31 cellular contexts compared by ENCODE assay signal in the genomic region with DNA sequence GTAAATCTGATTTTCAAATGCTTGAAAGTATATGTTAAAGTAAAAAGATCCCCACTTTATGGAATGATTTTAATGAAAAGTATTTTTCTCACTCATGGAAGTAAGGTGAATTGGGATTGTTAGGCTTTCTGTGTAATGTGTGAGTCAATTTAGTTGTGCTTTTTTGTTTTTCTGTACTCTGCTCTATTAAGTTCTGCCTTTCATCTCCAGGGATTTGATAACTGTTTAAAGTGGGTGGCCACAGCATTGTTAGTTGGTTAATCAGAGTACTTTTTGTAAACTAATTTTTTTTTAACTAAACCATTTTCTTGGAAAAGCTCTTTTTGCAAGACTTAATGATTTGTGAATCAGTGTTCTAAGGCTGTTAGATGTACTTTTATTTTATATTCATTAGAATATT.
DNase-seq lines count a peak whose midpoint lies in the region; ATAC-seq and TF ChIP-seq lines count a peak whose summit lies in the region.
"Had no signal": no experiment of that assay in that cellular context is flagged by ENCODE, and none has a peak within 500 bp of the region (broad histone marks: within the 10 kb centered on the region; RNA-seq: fewer than 3 reads in every experiment).

No MANE protein-coding gene starts in this region.

- H3K18ac ChIP-seq in neuronal stem cell (ENCODE audit: low read length), result no peak overlapping the region

- H3K4ac ChIP-seq in neuronal stem cell (ENCODE audit: low read length), result no peak overlapping the region

- no peak for ATAC-seq in activated T-cell treated with anti-CD3 and anti-CD28 coated beads, Interleukin-2, amount 50 U/mL, for 72 hours (replicated peaks in 1 of 2)
- ATAC-seq: activated CD8-positive, alpha-beta memory T cell treated with anti-CD3 and anti-CD28 coated beads, Interleukin-2, amount 10 ng/mL, durations not matched to agents 7 days and 5 days; gastroesophageal sphincter; mucosa of descending colon had no signal

- H3K27me3 Mint-ChIP-seq in activated T-cell treated with anti-CD3 and anti-CD28 coated beads, Interleukin-2, amount 50 U/mL, for 72 hours (ENCODE audit: low read depth), result no peaks in the 10 kb centered on the region
- no peaks in the 10 kb centered on the region for H3K27me3 Mint-ChIP-seq in endothelial cell (ENCODE audit: unreplicated experiment)
- H3K27me3 Mint-ChIP-seq: activated CD4-positive, alpha-beta T cell treated with anti-CD3 and anti-CD28 coated beads, Interleukin-2, amount 10 ng/mL, durations not matched to agents 7 days and 5 days; activated CD8-positive, alpha-beta memory T cell treated with anti-CD3 and anti-CD28 coated beads, Interleukin-2, amount 10 ng/mL, durations not matched to agents 7 days and 5 days; activated naive CD4-positive, alpha-beta T cell treated with anti-CD3 and anti-CD28 coated beads, Interleukin-2, amount 10 ng/mL, durations not matched to agents 7 days and 5 days had no signal

- no peaks in the 10 kb centered on the region for H3K27me3 ChIP-seq in neuronal stem cell (ENCODE audit: control insufficient read depth in 3 of 3, insufficient read depth in 3 of 3, low read depth in 1 of 3, low read length in 3 of 3)
- H3K27me3 ChIP-seq: dorsolateral prefrontal cortex, gastroesophageal sphincter, upper lobe of left lung had no signal

- H2BK5ac ChIP-seq in neuronal stem cell (ENCODE audit: low read length), result no peak overlapping the region

- no peak for TF ChIP-seq CTCF in endothelial cell (IDR thresholded peaks at IDR 0.05; ENCODE audit: unreplicated experiment)

- no peak overlapping the region for H3K23ac ChIP-seq in neuronal stem cell (ENCODE audit: low read depth, low read length, poor library complexity)

- H4K91ac ChIP-seq in neuronal stem cell (ENCODE audit: low read depth, low read length, poor library complexity), result no peak overlapping the region

- no peak overlapping the region for H3K27ac ChIP-seq in neuronal stem cell (replicated peaks; ENCODE audit: low read length)
- H3K27ac ChIP-seq: gastroesophageal sphincter, prostate gland, RWPE1, SK-N-MC, skin epidermis, upper lobe of left lung, VCaP had no signal

- H4K8ac ChIP-seq in neuronal stem cell (ENCODE audit: low read depth, low read length), result no peak overlapping the region

- no peaks in the 10 kb centered on the region for H3K9me3 Mint-ChIP-seq in activated T-cell treated with anti-CD3 and anti-CD28 coated beads, Interleukin-2, amount 50 U/mL, for 72 hours
- H3K9me3 Mint-ChIP-seq in endothelial cell (ENCODE audit: unreplicated experiment), result no peaks in the 10 kb centered on the region
- H3K9me3 Mint-ChIP-seq: activated CD4-positive, alpha-beta T cell treated with anti-CD3 and anti-CD28 coated beads, Interleukin-2, amount 10 ng/mL, durations not matched to agents 7 days and 5 days; activated naive CD4-positive, alpha-beta T cell treated with anti-CD3 and anti-CD28 coated beads, Interleukin-2, amount 10 ng/mL, durations not matched to agents 7 days and 5 days; CD14-positive monocyte had no signal

- H2BK12ac ChIP-seq in neuronal stem cell (ENCODE audit: low read length), result no peak overlapping the region

- H2AFZ ChIP-seq in neuronal stem cell (ENCODE audit: low read length), result no peak overlapping the region

- DNase-seq in AG08396 (ENCODE audit: low spot score) (peak; percentile 36), M059J (ENCODE audit: low read depth) (peak; percentile 75), fibroblast of gingiva (ENCODE audit: low read depth) (peak; percentile 35), renal cortical epithelial cell (ENCODE audit: low read depth) (peak; percentile 75), HPDE6-E6E7 (ENCODE audit: extremely low spot score) (no peak), neuronal stem cell (ENCODE audit: low spot score) (no peak), endothelial cell (ENCODE audit: low spot score) (no peak)
- no peak for DNase-seq in activated T-cell treated with anti-CD3 and anti-CD28 coated beads, Interleukin-2, amount 50 U/mL, for 72 hours
- DNase-seq: activated CD4-positive, alpha-beta T cell treated with anti-CD3 and anti-CD28 coated beads, Interleukin-2, amount 10 ng/mL, durations not matched to agents 7 days and 5 days; activated CD8-positive, alpha-beta memory T cell treated with anti-CD3 and anti-CD28 coated beads, Interleukin-2, amount 10 ng/mL, durations not matched to agents 7 days and 5 days; activated naive CD4-positive, alpha-beta T cell treated with anti-CD3 and anti-CD28 coated beads, Interleukin-2, amount 10 ng/mL, durations not matched to agents 7 days and 5 days; Calu3; DND-41; dorsolateral prefrontal cortex; islet precursor cell; mucosa of descending colon; NCI-H1092 treated with DMSO at 0.1 percent for 48 hours; NCI-H2081; NCI-H345; NCI-H774; stimulated activated CD4-positive, alpha-beta T cell treated with anti-CD3 and anti-CD28 coated beads, Interleukin-1b, Interleukin-23, amount 100 ng/mL, for 48 hours; T-helper 2 cell; upper lobe of left lung had no signal

- no peaks in the 10 kb centered on the region for H3K4me1 Mint-ChIP-seq in activated T-cell treated with anti-CD3 and anti-CD28 coated beads, Interleukin-2, amount 50 U/mL, for 72 hours (ENCODE audit: low read depth)
- peaks cover 6% of the 10 kb centered on the region for H3K4me1 Mint-ChIP-seq in endothelial cell (ENCODE audit: unreplicated experiment)
- H3K4me1 Mint-ChIP-seq: activated naive CD4-positive, alpha-beta T cell treated with anti-CD3 and anti-CD28 coated beads, Interleukin-2, amount 10 ng/mL, durations not matched to agents 7 days and 5 days; CD14-positive monocyte had no signal

- H3K14ac ChIP-seq in neuronal stem cell (ENCODE audit: low read length), result no peak overlapping the region

- H2AK5ac ChIP-seq in neuronal stem cell (ENCODE audit: low read depth, low read length), result no peak overlapping the region

- H3K9me3 ChIP-seq in neuronal stem cell (replicated peaks in 1 of 2; ENCODE audit: control insufficient read depth in 2 of 2, insufficient read depth in 1 of 2, low read depth in 1 of 2, low read length in 2 of 2), result peaks cover 0 to 3% of the 10 kb centered on the region in 2 donors
- H3K9me3 ChIP-seq: gastroesophageal sphincter, HAP-1, mucosa of descending colon, prostate gland, upper lobe of left lung had no signal

- H3K27ac Mint-ChIP-seq in activated T-cell treated with anti-CD3 and anti-CD28 coated beads, Interleukin-2, amount 50 U/mL, for 72 hours, result no peak overlapping the region
- H3K27ac Mint-ChIP-seq in endothelial cell (ENCODE audit: unreplicated experiment), result no peak overlapping the region
- H3K27ac Mint-ChIP-seq: activated CD4-positive, alpha-beta T cell treated with anti-CD3 and anti-CD28 coated beads, Interleukin-2, amount 10 ng/mL, durations not matched to agents 7 days and 5 days; activated CD8-positive, alpha-beta memory T cell treated with anti-CD3 and anti-CD28 coated beads, Interleukin-2, amount 10 ng/mL, durations not matched to agents 7 days and 5 days; activated naive CD4-positive, alpha-beta T cell treated with anti-CD3 and anti-CD28 coated beads, Interleukin-2, amount 10 ng/mL, durations not matched to agents 7 days and 5 days had no signal

- no peak overlapping the region for H2BK15ac ChIP-seq in neuronal stem cell (ENCODE audit: low read length)

- no peak overlapping the region for H3K4me3 Mint-ChIP-seq in activated T-cell treated with anti-CD3 and anti-CD28 coated beads, Interleukin-2, amount 50 U/mL, for 72 hours
- H3K4me3 Mint-ChIP-seq in endothelial cell (ENCODE audit: unreplicated experiment), result no peak overlapping the region
- H3K4me3 Mint-ChIP-seq: activated CD4-positive, alpha-beta T cell treated with anti-CD3 and anti-CD28 coated beads, Interleukin-2, amount 10 ng/mL, durations not matched to agents 7 days and 5 days; activated CD8-positive, alpha-beta memory T cell treated with anti-CD3 and anti-CD28 coated beads, Interleukin-2, amount 10 ng/mL, durations not matched to agents 7 days and 5 days; activated naive CD4-positive, alpha-beta T cell treated with anti-CD3 and anti-CD28 coated beads, Interleukin-2, amount 10 ng/mL, durations not matched to agents 7 days and 5 days; CD14-positive monocyte had no signal

- H3K36me3 ChIP-seq in neuronal stem cell (replicated peaks in 1 of 2; ENCODE audit: control insufficient read depth in 2 of 2, insufficient read depth in 2 of 2, low read length in 2 of 2), result peaks cover 12 to 96% of the 10 kb centered on the region in 2 donors
- H3K36me3 ChIP-seq: prostate gland had no signal

- H3K4me3 ChIP-seq in neuronal stem cell (ENCODE audit: low read length in 2 of 2), result no peak overlapping the region
- H3K4me3 ChIP-seq: dorsolateral prefrontal cortex, gastroesophageal sphincter, HAP-1, mucosa of descending colon, prostate gland, SK-N-MC, skin epidermis, upper lobe of left lung had no signal

- peaks cover 0 to 2% of the 10 kb centered on the region in 2 donors for H3K36me3 Mint-ChIP-seq in activated T-cell treated with anti-CD3 and anti-CD28 coated beads, Interleukin-2, amount 50 U/mL, for 72 hours (ENCODE audit: insufficient read depth in 2 of 2)
- peaks cover 28% of the 10 kb centered on the region for H3K36me3 Mint-ChIP-seq in endothelial cell (ENCODE audit: low read depth, unreplicated experiment)

- no peak overlapping the region for H3K9ac ChIP-seq in neuronal stem cell (ENCODE audit: low read depth, low read length, poor library complexity)

- no peak overlapping the region for H3K4me2 ChIP-seq in neuronal stem cell (ENCODE audit: insufficient read depth, low read length, poor library complexity, severe bottlenecking)

- no peaks in the 10 kb centered on the region for H3K79me1 ChIP-seq in neuronal stem cell (ENCODE audit: low read depth, low read length)

- no peak overlapping the region for H2BK120ac ChIP-seq in neuronal stem cell (ENCODE audit: low read depth, low read length)

- no peaks in the 10 kb centered on the region for H3K4me1 ChIP-seq in neuronal stem cell (ENCODE audit: control insufficient read depth in 2 of 2, insufficient read depth in 1 of 2, low read depth in 1 of 2, low read length in 2 of 2)
- H3K4me1 ChIP-seq: gastroesophageal sphincter, HAP-1, prostate gland, upper lobe of left lung had no signal

Comparison
In these comparisons a context has a peak if more than half of its experiments do, and no peak if none do; other contexts are left out.
1. DNase-seq: peak in AG08396 (single experiment), M059J (single experiment), fibroblast of gingiva (single experiment) and renal cortical epithelial cell (single experiment); none in HPDE6-E6E7 (single experiment), neuronal stem cell (single experiment), activated T-cell treated with anti-CD3 and anti-CD28 coated beads, Interleukin-2, amount 50 U/mL, for 72 hours (0 of 2) and endothelial cell (single experiment).